27 cellular contexts compared by ENCODE assay signal in genomic region chr1:25443030-25443699, GRCh38. TPM values are rescaled to one million over a fixed set of nuclear protein-coding genes. Genes with fewer than 3 reads are reported as not detected.
DNase-seq lines count a peak whose midpoint lies in the region; ATAC-seq and TF ChIP-seq lines count a peak whose summit lies in the region.
"Had no signal": no experiment of that assay in that cellular context is flagged by ENCODE, and none has a peak within 500 bp of the region (broad histone marks: within the 10 kb centered on the region; RNA-seq: fewer than 3 reads in every experiment).

No MANE protein-coding gene starts in this region.

- H3K9me3 ChIP-seq in breast epithelium (no peaks in the 10 kb centered on the region), Panc1 (ENCODE audit: control insufficient read depth, insufficient read depth, low read depth, low read length) (no peaks in the 10 kb centered on the region)
- H3K9me3 ChIP-seq: HAP-1, left ventricle myocardium inferior, neutrophil, prostate gland, sigmoid colon, transverse colon had no signal

- no peaks in the 10 kb centered on the region for H3K36me3 ChIP-seq in breast epithelium
- no peaks in the 10 kb centered on the region for H3K36me3 ChIP-seq in Panc1 (ENCODE audit: control insufficient read depth, insufficient read depth, low read length)
- peaks cover 5% of the 10 kb centered on the region for H3K36me3 ChIP-seq in brain microvascular endothelial cell (replicated peaks)
- H3K36me3 ChIP-seq: HAP-1, prostate gland had no signal

- H3K4me1 Mint-ChIP-seq in MCF 10A (ENCODE audit: insufficient read depth, unreplicated experiment), result peaks cover 18% of the 10 kb centered on the region

- H3K4me3 Mint-ChIP-seq in MCF 10A (ENCODE audit: unreplicated experiment), result no peak overlapping the region

- intact Hi-C loops in MCF 10A (cut with micrococcal nuclease) (no loop called here), breast epithelium (cut with DNase I; ENCODE audit: low total_unique reads) (no loop called here), Panc1 (cut with micrococcal nuclease; ENCODE audit: unreplicated experiment) (no loop called here)

- H3K4me3 ChIP-seq in breast epithelium (no peak overlapping the region), Panc1 (ENCODE audit: low read depth in 2 of 2, low read length in 2 of 2) (no peak overlapping the region), brain microvascular endothelial cell (ENCODE audit: low read depth, low read length) (no peak overlapping the region)
- H3K4me3 ChIP-seq: HAP-1, left ventricle myocardium inferior, prostate gland, sigmoid colon, transverse colon had no signal

- CTCF ChIA-PET in MCF 10A (lab: Yijun Ruan, JAX) (interaction anchor here (0.6 to 0.8 kb wide), 2 partner anchors 12 to 1589 kb away, joined by 3 to 4 read pairs; no protein-coding TSS in a partner anchor), Panc1 (lab: Charles Lee) (no interaction called here)

- no peaks in the 10 kb centered on the region for H3K27me3 Mint-ChIP-seq in MCF 10A (ENCODE audit: insufficient read depth, unreplicated experiment)

- H3K4me1 ChIP-seq in breast epithelium (no peaks in the 10 kb centered on the region), Panc1 (ENCODE audit: control insufficient read depth, insufficient read depth, low read length) (no peaks in the 10 kb centered on the region)

- no peaks in the 10 kb centered on the region for H3K36me3 Mint-ChIP-seq in MCF 10A (ENCODE audit: insufficient read depth, unreplicated experiment)

- no peak overlapping the region for H3K27ac ChIP-seq in breast epithelium
- no peak overlapping the region for H3K27ac ChIP-seq in Panc1 (ENCODE audit: low read length)
- H3K27ac ChIP-seq in brain microvascular endothelial cell, result no peak overlapping the region
- H3K27ac ChIP-seq: HL-60, KMS-11, left ventricle myocardium inferior, neutrophil, prostate gland, sigmoid colon, transverse colon had no signal

- peak overlapping the region; percentile 46 for H3K27ac Mint-ChIP-seq in MCF 10A (ENCODE audit: low read depth, unreplicated experiment)

- DNase-seq in MCF 10A (ENCODE audit: unreplicated experiment) (no peak), breast epithelium (ENCODE audit: low spot score in 2 of 2) (no peak), Panc1 (ENCODE audit: low read depth, low spot score) (no peak), brain microvascular endothelial cell (no peak), DMS53 (lab: John Stamatoyannopoulos, UW) (no peak), NCI-H1105 treated with DMSO at 0.1 percent for 48 hours (lab: John Stamatoyannopoulos, UW) (no peak)
- DNase-seq: activated CD8-positive, alpha-beta memory T cell treated with anti-CD3 and anti-CD28 coated beads for 24 hours; activated gamma-delta T cell treated with Interleukin-2 at 50 U/mL for 16 hours; activated T-cell treated with anti-CD3 and anti-CD28 coated beads for 4 hours; DMS153; effector CD4-positive, alpha-beta T cell; head of caudate nucleus; left ventricle myocardium inferior; NCI-H1417 treated with DMSO at 0.1 percent for 48 hours; NCI-H2029 treated with DMSO at 0.1 percent for 48 hours; NCI-H524; Right ventricle myocardium superior; sigmoid colon; stimulated activated CD4-positive, alpha-beta T cell treated with anti-CD3 and anti-CD28 coated beads, Interleukin-4, amount 100 ng/mL, for 4 hours; transverse colon had no signal

- H3K27me3 ChIP-seq in breast epithelium (no peaks in the 10 kb centered on the region), Panc1 (ENCODE audit: control insufficient read depth, insufficient read depth, low read length) (no peaks in the 10 kb centered on the region), brain microvascular endothelial cell (replicated peaks) (no peaks in the 10 kb centered on the region)
- H3K27me3 ChIP-seq: neutrophil, sigmoid colon, transverse colon had no signal

- H3K9me3 Mint-ChIP-seq in MCF 10A (ENCODE audit: unreplicated experiment), result no peaks in the 10 kb centered on the region

- ATAC-seq in Panc1 (no peak), esophagus mucosa (peak; percentile 76)

- POLR2A ChIA-PET in MCF 10A (lab: Yijun Ruan, JAX), result interaction anchor here (0.5 to 3.0 kb wide), 3 partner anchors 11 to 122 kb away, joined by 3 to 23 read pairs (median 4); partner anchors contain the start of gene MACO1
- POLR2A ChIA-PET in Panc1 (lab: Charles Lee), result no interaction called here

- TF ChIP-seq CTCF in MCF 10A (IDR thresholded peaks at IDR 0.05; ENCODE audit: unreplicated experiment) (no peak), breast epithelium (IDR thresholded peaks at IDR 0.05) (no peak), Panc1 (IDR thresholded peaks at IDR 0.05) (no peak), brain microvascular endothelial cell (IDR thresholded peaks at IDR 0.05; ENCODE audit: low read depth, low read length, missing control alignments) (no peak)

- BruUV-seq in MCF 10A (replicated peaks; lab: Mats Ljungman, UMichigan) (no TSS peak), Panc1 (replicated peaks; lab: Mats Ljungman, UMichigan) (TSS peak; percentile 18)

- TF ChIP-seq POLR2A in breast epithelium (IDR thresholded peaks at IDR 0.05), result no peak

- in situ Hi-C loops in Panc1 (cut with HindIII; ENCODE audit: low pct_unique_long_range_greater_than_20kb, low sequenced_read_pairs) (no loop called here), brain microvascular endothelial cell (cut with HindIII; ENCODE audit: low pct_ligation_motif_present, low sequenced_read_pairs) (no loop called here)

RNA-seq across cellular contexts. Expression of gene MACO1, which starts 12.5 kb away (rescaled TPM):
- 17.4 and 19.3 TPM in 2 replicates for total RNA-seq in MCF 10A (2022)
- 10 to 100 TPM; 15.0 to 24.0 (median 17.7) TPM for total RNA-seq in breast epithelium
- 16.5 TPM for total RNA-seq in Panc1 (2021; ENCODE audit: unreplicated experiment)
- 13.2 TPM for polyA plus RNA-seq in Panc1 (2012; ENCODE audit: insufficient read length)
- total RNA-seq in esophagus mucosa, result 15.2 TPM

RNA-seq across cellular contexts. Expression of gene RHCE, which starts 22.5 kb away (rescaled TPM):
- 0.42 and 0.61 TPM in 2 replicates for total RNA-seq in MCF 10A (2022)
- total RNA-seq in breast epithelium, result under 1 TPM in 2 of 3 donors, not detected in 1; 0.32 to 0.66 TPM
- total RNA-seq in Panc1 (2021; ENCODE audit: unreplicated experiment), result not detected
- polyA plus RNA-seq in Panc1 (2012; ENCODE audit: insufficient read length), result 2.1 TPM
- 0.76 TPM for total RNA-seq in esophagus mucosa
- total RNA-seq: mesenteric fat pad, transverse colon had no signal
